1 cellular context compared by ENCODE assay signal in genomic region chr7:116526897-116527296, GRCh38.
TF ChIP-seq lines count a peak whose summit lies in the region.

No MANE protein-coding gene starts in this region.

TF ChIP-seq in K562, 482 proteins besides CTCF, POLR2A, EP300 and RAD21:
- TF ChIP-seq BHLHE40 (IDR thresholded peaks at IDR 0.05; ENCODE audit: low read length), result peak; percentile 44; the same call in 1 of the 2 replicates
- TF ChIP-seq YY1 (IDR thresholded peaks at IDR 0.05; ENCODE audit: borderline replicate concordance in 1 of 3, control insufficient read depth in 1 of 3, extremely low read depth in 1 of 3, insufficient read depth in 3 of 3, insufficient read length in 1 of 3, insufficient replicate concordance in 2 of 3, low read depth in 1 of 3, low read length in 2 of 3), result no peak
- 0 out of 2 replicates have a peak, but pooled peaks have one; percentile 48 for TF ChIP-seq LCOR (CRISPR knock-in tag; IDR thresholded peaks at IDR 0.05)
- TF ChIP-seq, protein P1, sequence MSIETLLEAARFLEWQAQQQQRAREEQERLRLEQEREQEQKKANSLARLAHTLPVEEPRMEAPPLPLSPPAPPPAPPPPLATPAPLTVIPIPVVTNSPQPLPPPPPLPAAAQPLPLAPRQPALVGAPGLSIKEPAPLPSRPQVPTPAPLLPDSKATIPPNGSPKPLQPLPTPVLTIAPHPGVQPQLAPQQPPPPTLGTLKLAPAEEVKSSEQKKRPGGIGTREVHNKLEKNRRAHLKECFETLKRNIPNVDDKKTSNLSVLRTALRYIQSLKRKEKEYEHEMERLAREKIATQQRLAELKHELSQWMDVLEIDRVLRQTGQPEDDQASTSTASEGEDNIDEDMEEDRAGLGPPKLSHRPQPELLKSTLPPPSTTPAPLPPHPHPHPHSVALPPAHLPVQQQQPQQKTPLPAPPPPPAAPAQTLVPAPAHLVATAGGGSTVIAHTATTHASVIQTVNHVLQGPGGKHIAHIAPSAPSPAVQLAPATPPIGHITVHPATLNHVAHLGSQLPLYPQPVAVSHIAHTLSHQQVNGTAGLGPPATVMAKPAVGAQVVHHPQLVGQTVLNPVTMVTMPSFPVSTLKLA (conservative IDR thresholded peaks at IDR 0.05), result peak; percentile 14 to 35; a peak in 1 of 4 replicates
- no peak for TF ChIP-seq L3MBTL2 (IDR thresholded peaks at IDR 0.05)
- TF ChIP-seq FOSL1 (tag; conservative IDR thresholded peaks at IDR 0.05), result peak; percentile 43
